In the genomic region with DNA sequence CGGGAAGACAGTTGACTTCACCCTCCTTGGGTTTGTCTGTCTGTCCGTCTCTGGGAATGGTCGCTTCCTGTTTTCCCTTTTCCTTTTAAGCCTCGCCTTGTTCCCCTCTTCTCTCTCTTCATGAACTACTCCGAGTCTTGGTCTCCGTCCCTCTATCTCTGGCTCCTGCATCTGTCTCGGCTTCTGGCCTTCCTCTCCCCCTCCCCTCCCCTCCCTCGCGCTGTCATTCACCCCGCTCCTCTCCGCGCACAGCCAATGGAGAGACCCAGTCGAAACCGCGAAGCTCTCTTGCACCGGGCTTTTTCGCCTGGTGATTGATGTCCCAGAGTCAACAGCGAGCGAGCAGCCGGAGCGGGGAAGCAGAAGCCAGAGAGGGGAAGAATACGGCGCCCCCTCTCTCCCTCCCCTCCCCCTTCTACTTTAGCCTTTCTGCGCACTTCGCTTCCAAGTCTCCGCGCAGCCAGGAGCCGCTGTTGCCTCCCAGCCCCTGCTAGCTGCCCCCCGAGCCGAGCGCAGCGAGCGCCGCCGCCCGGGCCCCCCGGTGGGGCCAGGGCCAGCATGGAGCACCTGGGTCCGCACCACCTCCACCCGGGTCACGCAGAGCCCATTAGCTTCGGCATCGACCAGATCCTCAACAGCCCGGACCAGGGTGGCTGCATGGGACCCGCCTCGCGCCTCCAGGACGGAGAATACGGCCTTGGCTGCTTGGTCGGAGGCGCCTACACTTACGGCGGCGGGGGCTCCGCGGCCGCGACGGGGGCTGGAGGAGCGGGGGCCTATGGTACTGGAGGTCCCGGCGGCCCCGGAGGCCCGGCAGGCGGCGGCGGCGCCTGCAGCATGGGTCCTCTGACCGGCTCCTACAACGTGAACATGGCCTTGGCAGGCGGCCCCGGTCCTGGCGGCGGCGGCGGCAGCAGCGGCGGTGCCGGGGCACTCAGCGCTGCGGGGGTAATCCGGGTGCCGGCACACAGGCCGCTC, we compare ENCODE assay signal across 10 cellular contexts. TPM values are rescaled to one million over a fixed set of nuclear protein-coding genes. Genes with fewer than 3 reads are reported as not detected.
A peak's percentile ranks its signal among the peaks of the same experiment; 100 is the strongest.
DNase-seq lines count a peak whose midpoint lies in the region; ATAC-seq and TF ChIP-seq lines count a peak whose summit lies in the region.
"Had no signal": no experiment of that assay in that cellular context is flagged by ENCODE, and none has a peak within 500 bp of the region (broad histone marks: within the 10 kb centered on the region; RNA-seq: fewer than 3 reads in every experiment).

A gene (plus strand): TSS at position 317 of the 978 bp plus-strand sequence. CDS start 242 bp downstream, at position 559.

- H3K9ac ChIP-seq in NT2/D1 (ENCODE audit: insufficient read length, low read depth) (peak within 1 kb of the TSS; percentile 42), iPS-20b (ENCODE audit: low read depth, low read length) (no peak within 1 kb of the TSS)

- peaks cover 87% of the 10 kb centered on the region for H3K27me3 Mint-ChIP-seq in activated T-cell treated with anti-CD3 and anti-CD28 coated beads, Interleukin-2, amount 50 U/mL, for 24 hours

- H3K27ac ChIP-seq in iPS-20b (ENCODE audit: low read length) (no peak within 1 kb of the TSS), thoracic aorta (no peak within 1 kb of the TSS)

- H3K4me3 Mint-ChIP-seq in activated T-cell treated with anti-CD3 and anti-CD28 coated beads, Interleukin-2, amount 50 U/mL, for 24 hours, result peak within 1 kb of the TSS; percentile 38

- H3K4me1 Mint-ChIP-seq in activated T-cell treated with anti-CD3 and anti-CD28 coated beads, Interleukin-2, amount 50 U/mL, for 24 hours (ENCODE audit: low read depth), result peaks cover 37% of the 10 kb centered on the region

- H3K9me3 ChIP-seq in NT2/D1 (ENCODE audit: insufficient read depth, low read length) (no peaks in the 10 kb centered on the region), iPS-20b (ENCODE audit: insufficient read depth, low read depth, low read length) (peaks cover 6% of the 10 kb centered on the region; the same call in 1 of the 2 replicates), thoracic aorta (no peaks in the 10 kb centered on the region)

- H3K36me3 ChIP-seq in NT2/D1 (ENCODE audit: insufficient read depth, insufficient read length, low read length) (no peaks in the 10 kb centered on the region), iPS-20b (ENCODE audit: insufficient read depth, low read depth, low read length) (no peaks in the 10 kb centered on the region), thoracic aorta (no peaks in the 10 kb centered on the region)

- H3K27me3 ChIP-seq in NT2/D1 (ENCODE audit: insufficient read depth, insufficient read length) (peaks cover 98% of the 10 kb centered on the region), iPS-20b (ENCODE audit: insufficient read depth, low read length) (peaks cover 100% of the 10 kb centered on the region), thoracic aorta (replicated peaks; ENCODE audit: insufficient read depth) (peaks cover 17% of the 10 kb centered on the region)

- ATAC-seq in thoracic aorta (ENCODE audit: insufficient number of reproducible peaks, low FRiP score, low read depth) (no peak), HG02870 (IDR thresholded peaks at IDR 0.05; ENCODE audit: unreplicated experiment) (no peak), HG03439 (IDR thresholded peaks at IDR 0.05; ENCODE audit: unreplicated experiment) (no peak)

- no peak for TF ChIP-seq CTCF in thoracic aorta (IDR thresholded peaks at IDR 0.05)

- no peak within 1 kb of the TSS for H3K27ac Mint-ChIP-seq in activated T-cell treated with anti-CD3 and anti-CD28 coated beads, Interleukin-2, amount 50 U/mL, for 24 hours

- no peaks in the 10 kb centered on the region for H3K36me3 Mint-ChIP-seq in activated T-cell treated with anti-CD3 and anti-CD28 coated beads, Interleukin-2, amount 50 U/mL, for 24 hours (ENCODE audit: low read depth)

- H3K4me3 ChIP-seq in NT2/D1 (ENCODE audit: insufficient read length, low read depth) (peak within 1 kb of the TSS; percentile 40), iPS-20b (ENCODE audit: low read length) (peak within 1 kb of the TSS; percentile 42), thoracic aorta (peak within 1 kb of the TSS; percentile 65)

- H3K4me1 ChIP-seq in NT2/D1 (ENCODE audit: insufficient read depth, insufficient read length) (peaks cover 15% of the 10 kb centered on the region), iPS-20b (ENCODE audit: insufficient read depth, low read length) (peaks cover 4% of the 10 kb centered on the region; the same call in 1 of the 2 replicates), thoracic aorta (ENCODE audit: control insufficient read depth in 1 of 2, low read depth in 2 of 2) (peaks cover 19 to 38% of the 10 kb centered on the region in 2 donors)

- no peaks in the 10 kb centered on the region for H3K9me3 Mint-ChIP-seq in activated T-cell treated with anti-CD3 and anti-CD28 coated beads, Interleukin-2, amount 50 U/mL, for 24 hours

- DNase-seq in activated T-cell treated with anti-CD3 and anti-CD28 coated beads, Interleukin-2, amount 50 U/mL, for 24 hours, result no peak
- DNase-seq in activated T-cell treated with anti-CD3 and anti-CD28 coated beads for 4 hours (no peak), NT2/D1 (ENCODE audit: low read depth, low spot score) (no peak), thoracic aorta (ENCODE audit: low spot score) (no peak), COLO829 (ENCODE audit: low spot score) (no peak)
- DNase-seq: amniotic stem cell, nucleus accumbens had no signal

RNA-seq across cellular contexts. Expression of the gene that starts here (rescaled TPM):
- not detected for total RNA-seq in thoracic aorta
